10 cellular contexts compared by ENCODE assay signal in the genomic region with DNA sequence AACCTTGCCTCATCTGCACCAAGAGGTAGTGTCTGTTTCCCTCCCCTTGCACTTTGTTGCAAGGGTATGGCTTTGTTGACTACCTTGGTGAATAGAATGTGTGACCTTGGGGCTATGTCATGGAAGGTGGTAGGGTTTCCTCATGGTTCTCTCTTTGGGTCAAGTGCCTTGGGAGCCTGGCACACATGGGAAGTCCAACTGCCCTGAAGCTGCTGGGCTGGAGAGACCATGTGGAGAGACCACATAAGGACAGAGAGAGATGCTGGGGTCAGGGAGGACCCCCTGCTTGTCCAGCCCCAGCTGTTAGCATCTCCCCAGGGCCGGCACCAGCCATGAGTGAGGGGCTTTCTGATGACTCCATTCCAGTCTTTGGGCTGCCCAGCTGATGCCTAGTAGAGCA.
"Had no signal": no experiment of that assay in that cellular context is flagged by ENCODE, and none has a peak within 500 bp of the region (broad histone marks: within the 10 kb centered on the region; RNA-seq: fewer than 3 reads in every experiment).

No MANE protein-coding gene starts in this region.

- ATAC-seq: HCT116, HepG2 had no signal

- H3K9me3 ChIP-seq: HAP-1 had no signal

- H3K36me3 ChIP-seq: HAP-1 had no signal

- H3K9ac ChIP-seq: GM23248 had no signal

- H3K4me1 Mint-ChIP-seq: IgD-negative memory B cell had no signal

- H3K4me1 ChIP-seq: HAP-1 had no signal

- H3K27ac ChIP-seq: GM23248, HL-60 had no signal

- H3K4me3 Mint-ChIP-seq: HFFc6, IgD-negative memory B cell had no signal

- H2AFZ ChIP-seq: GM23248 had no signal

- H3K4me3 ChIP-seq: GM23248, HAP-1 had no signal

- H3K27ac Mint-ChIP-seq: HFFc6, IgD-negative memory B cell had no signal

- DNase-seq: GOT3, H7, KBM-7 had no signal
